7 cellular contexts compared by ENCODE assay signal in the genomic region with DNA sequence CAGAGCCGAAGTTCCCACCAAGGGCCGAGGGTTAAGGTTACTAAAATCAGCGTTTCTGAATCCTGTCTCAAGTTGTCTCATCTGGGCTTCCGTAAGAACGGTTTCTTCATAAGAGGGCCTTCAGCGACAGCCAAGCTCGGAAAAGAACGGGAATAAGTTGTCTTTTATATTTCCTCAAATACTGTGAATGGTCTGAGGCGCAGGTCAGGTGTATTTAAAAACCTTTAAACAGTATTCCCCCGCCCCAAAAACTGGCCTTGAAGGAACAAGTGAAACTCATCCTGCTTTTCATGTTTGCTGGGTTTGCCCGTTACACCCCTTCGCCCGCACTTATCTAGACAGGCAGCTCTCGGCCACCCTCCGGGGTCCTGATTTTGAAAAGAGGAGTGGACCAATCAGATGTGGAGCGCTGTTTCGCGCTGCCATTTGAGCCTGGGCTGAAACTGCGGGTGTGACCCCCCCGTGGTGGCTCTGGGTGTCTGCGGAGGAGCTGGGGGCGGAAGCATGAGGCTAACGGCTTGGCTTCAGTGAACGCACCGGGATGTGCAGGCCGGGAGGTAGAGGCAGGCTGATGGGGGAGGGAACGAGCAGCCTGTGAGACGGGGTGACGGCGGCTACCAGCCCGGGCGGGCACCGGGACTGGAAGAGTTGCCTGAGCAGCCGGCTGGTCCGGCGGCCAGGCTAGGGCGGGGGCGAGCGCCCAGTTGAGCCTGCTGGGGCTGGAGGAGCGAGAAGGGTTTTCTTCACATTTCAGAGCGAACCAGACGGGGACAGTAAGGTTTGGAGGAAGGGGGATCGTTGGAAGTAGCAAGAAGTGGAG. TPM values are rescaled to one million over a fixed set of nuclear protein-coding genes. Genes with fewer than 3 reads are reported as not detected.
A peak's percentile ranks its signal among the peaks of the same experiment; 100 is the strongest.
DNase-seq lines count a peak whose midpoint lies in the region; ATAC-seq, FAIRE-seq and TF ChIP-seq lines count a peak whose summit lies in the region.
"Not testable (repeated sequence)": the region's sequence is repeated elsewhere in the genome, so short reads cannot be mapped to it uniquely, and the experiment has no call there.

A gene with protein sequence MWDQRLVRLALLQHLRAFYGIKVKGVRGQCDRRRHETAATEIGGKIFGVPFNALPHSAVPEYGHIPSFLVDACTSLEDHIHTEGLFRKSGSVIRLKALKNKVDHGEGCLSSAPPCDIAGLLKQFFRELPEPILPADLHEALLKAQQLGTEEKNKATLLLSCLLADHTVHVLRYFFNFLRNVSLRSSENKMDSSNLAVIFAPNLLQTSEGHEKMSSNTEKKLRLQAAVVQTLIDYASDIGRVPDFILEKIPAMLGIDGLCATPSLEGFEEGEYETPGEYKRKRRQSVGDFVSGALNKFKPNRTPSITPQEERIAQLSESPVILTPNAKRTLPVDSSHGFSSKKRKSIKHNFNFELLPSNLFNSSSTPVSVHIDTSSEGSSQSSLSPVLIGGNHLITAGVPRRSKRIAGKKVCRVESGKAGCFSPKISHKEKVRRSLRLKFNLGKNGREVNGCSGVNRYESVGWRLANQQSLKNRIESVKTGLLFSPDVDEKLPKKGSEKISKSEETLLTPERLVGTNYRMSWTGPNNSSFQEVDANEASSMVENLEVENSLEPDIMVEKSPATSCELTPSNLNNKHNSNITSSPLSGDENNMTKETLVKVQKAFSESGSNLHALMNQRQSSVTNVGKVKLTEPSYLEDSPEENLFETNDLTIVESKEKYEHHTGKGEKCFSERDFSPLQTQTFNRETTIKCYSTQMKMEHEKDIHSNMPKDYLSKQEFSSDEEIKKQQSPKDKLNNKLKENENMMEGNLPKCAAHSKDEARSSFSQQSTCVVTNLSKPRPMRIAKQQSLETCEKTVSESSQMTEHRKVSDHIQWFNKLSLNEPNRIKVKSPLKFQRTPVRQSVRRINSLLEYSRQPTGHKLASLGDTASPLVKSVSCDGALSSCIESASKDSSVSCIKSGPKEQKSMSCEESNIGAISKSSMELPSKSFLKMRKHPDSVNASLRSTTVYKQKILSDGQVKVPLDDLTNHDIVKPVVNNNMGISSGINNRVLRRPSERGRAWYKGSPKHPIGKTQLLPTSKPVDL (plus strand): TSS at position 454 of the 820 bp plus-strand sequence. CDS start 708 bp downstream, outside the sequence.

- POLR2A ChIA-PET in HepG2 (lab: Yijun Ruan, JAX), result not testable (repeated sequence)

- not testable (repeated sequence) for H4K20me1 ChIP-seq in OCI-LY1 (ENCODE audit: insufficient read depth, low read length); HepG2 (ENCODE audit: insufficient read depth, low read length)

- peak; percentile 71 for DNase-seq in activated T-cell treated with anti-CD3 and anti-CD28 coated beads for 4 hours
- peak; percentile 91 for DNase-seq in endodermal cell
- DNase-seq in HepG2 (ENCODE audit: low spot score), result peak; percentile 87
- peak; percentile 64 to 81 for DNase-seq in stimulated activated CD4-positive, alpha-beta T cell treated with anti-CD3 and anti-CD28 coated beads, Interleukin-12 subunit alpha, Interleukin-12 subunit beta, amount 100 ng/mL, for 24 hours (ENCODE audit: low read depth in 2 of 2)

- H2AFZ ChIP-seq in OCI-LY1 (ENCODE audit: low read length); HepG2 (ENCODE audit: low read length): not testable (repeated sequence)

- H3K36me3 ChIP-seq in OCI-LY1 (ENCODE audit: insufficient read depth, low read length); endodermal cell (ENCODE audit: control insufficient read depth, insufficient read depth, low read length); HepG2 (replicated peaks in 1 of 2; ENCODE audit: control insufficient read depth in 1 of 2, insufficient read depth in 2 of 2, low read length in 2 of 2): not testable (repeated sequence)

- FAIRE-seq in HepG2 (lab: Jason Lieb, UNC), result peak; percentile 66

- H3K27me3 ChIP-seq in OCI-LY1 (ENCODE audit: insufficient read depth, low read length); endodermal cell (ENCODE audit: control insufficient read depth, insufficient read depth, low read length, poor library complexity, severe bottlenecking); HepG2 (ENCODE audit: control insufficient read depth in 1 of 2, insufficient read depth in 2 of 2, low read length in 2 of 2): not testable (repeated sequence)

- TF ChIP-seq CTCF in OCI-LY1 (IDR thresholded peaks at IDR 0.05; ENCODE audit: low read length); endodermal cell (conservative IDR thresholded peaks at IDR 0.05); HepG2 (CRISPR knock-in tag; IDR thresholded peaks at IDR 0.05): not testable (repeated sequence)

- CTCF ChIA-PET in HepG2 (lab: Yijun Ruan, JAX; ENCODE audit: low intra/inter-chr PET ratio, low total read pairs), result not testable (repeated sequence)

- not testable (repeated sequence) for H3K27me3 Mint-ChIP-seq in endodermal cell (ENCODE audit: insufficient read depth)

- not testable (repeated sequence) for TF ChIP-seq RAD21 in HepG2 (CRISPR knock-in tag; IDR thresholded peaks at IDR 0.05)

- peaks cover 20% of the 10 kb centered on the region for H3K4me1 ChIP-seq in OCI-LY1 (ENCODE audit: insufficient read depth, low read length, severe bottlenecking)
- not testable (repeated sequence) for H3K4me1 ChIP-seq in endodermal cell (ENCODE audit: control insufficient read depth, insufficient read depth, low read length); HepG2 (ENCODE audit: insufficient read depth, low read length)

- not testable (repeated sequence) for BruUV-seq in HepG2 (replicated peaks; lab: Mats Ljungman, UMichigan)

- not testable (repeated sequence) for TF ChIP-seq POLR2A in HepG2 (IDR thresholded peaks at IDR 0.05; ENCODE audit: insufficient read depth in 1 of 2, low read depth in 2 of 2, low read length in 2 of 2)

- WGBS in endodermal cell (ENCODE audit: insufficient coverage in 1 of 2, insufficient read length in 1 of 2), 2 experiments, result 0% methylated on average over 2 to 19 of the region's 43 CpGs
- 0% methylated on average over 19 of the region's 43 CpGs for WGBS in HepG2 (ENCODE audit: low lambda C conversion rate)

- in situ Hi-C loops in HepG2 (cut with HindIII; ENCODE audit: extremely low pct_ligation_motif_present, low pct_unique_long_range_greater_than_20kb), result not testable (repeated sequence)

- H3K4me3 ChIP-seq in OCI-LY1 (ENCODE audit: low read depth, low read length, poor library complexity, severe bottlenecking), result peak within 1 kb of the TSS; percentile 93
- H3K4me3 ChIP-seq in endodermal cell (ENCODE audit: low read length), result peak within 1 kb of the TSS; percentile 85
- H3K4me3 ChIP-seq in HepG2 (replicated peaks in 1 of 3; ENCODE audit: insufficient read depth in 1 of 3, low read depth in 2 of 3, low read length in 3 of 3), result peak within 1 kb of the TSS; percentile 68 to 81 (median 79)

- H3K27ac ChIP-seq in OCI-LY1 (ENCODE audit: low read depth, low read length, poor library complexity, severe bottlenecking) (peak within 1 kb of the TSS; percentile 76), endodermal cell (ENCODE audit: low read depth, low read length) (peak within 1 kb of the TSS; percentile 66), HepG2 (ENCODE audit: extremely low read length, insufficient read depth, low read length) (peak within 1 kb of the TSS; percentile 85)

- H3K36me3 Mint-ChIP-seq in endodermal cell (ENCODE audit: low read depth), result not testable (repeated sequence)

- H3K9me3 ChIP-seq in OCI-LY1 (ENCODE audit: low read length); endodermal cell (ENCODE audit: control insufficient read depth, low read length); HepG2 (ENCODE audit: low read length): not testable (repeated sequence)

- peaks cover 45% of the 10 kb centered on the region for H3K79me2 ChIP-seq in OCI-LY1 (ENCODE audit: insufficient read depth, low read length)
- peaks cover 36% of the 10 kb centered on the region for H3K79me2 ChIP-seq in HepG2 (ENCODE audit: insufficient read depth, low read length)

- H3K9me3 Mint-ChIP-seq in endodermal cell, result not testable (repeated sequence)

- intact Hi-C loops in HepG2 (cut with micrococcal nuclease; ENCODE audit: unreplicated experiment), result not testable (repeated sequence)

- H3K4me3 Mint-ChIP-seq in endodermal cell, result peak within 1 kb of the TSS; percentile 99

- not testable (repeated sequence) for H3K4me1 Mint-ChIP-seq in endodermal cell

- not testable (repeated sequence) for H3K9me2 ChIP-seq in OCI-LY1 (ENCODE audit: low read depth, low read length)

- H3K4me2 ChIP-seq in OCI-LY1 (ENCODE audit: low read length) (peak within 1 kb of the TSS; percentile 80), HepG2 (ENCODE audit: low read depth, low read length) (peak within 1 kb of the TSS; percentile 61)

- not testable (repeated sequence) for TF ChIP-seq EP300 in HepG2 (IDR thresholded peaks at IDR 0.05; ENCODE audit: low read depth in 2 of 2, low read length in 2 of 2); HepG2 (CRISPR knock-in tag; IDR thresholded peaks at IDR 0.05; ENCODE audit: borderline replicate concordance)

- not testable (repeated sequence) for H3F3A ChIP-seq in OCI-LY1 (ENCODE audit: insufficient read depth, low read length)

- ATAC-seq in GM18519 (IDR thresholded peaks at IDR 0.05; ENCODE audit: low FRiP score, unreplicated experiment) (peak; percentile 34), HG02852 (IDR thresholded peaks at IDR 0.05; ENCODE audit: unreplicated experiment) (peak; percentile 79), HepG2 (peak; percentile 92)

- H3K9ac ChIP-seq in OCI-LY1 (ENCODE audit: low read length), result peak within 1 kb of the TSS; percentile 99
- H3K9ac ChIP-seq in endodermal cell (ENCODE audit: extremely low read depth, low read length, poor library complexity, severe bottlenecking), result peak within 1 kb of the TSS; percentile 44
- peak within 1 kb of the TSS; percentile 77 for H3K9ac ChIP-seq in HepG2 (ENCODE audit: insufficient read depth, low read depth, low read length)

- H3K27ac Mint-ChIP-seq in endodermal cell, result peak within 1 kb of the TSS; percentile 98

RNA-seq across cellular contexts. Expression of the gene that starts here (rescaled TPM):
- total RNA-seq in endodermal cell, result 100 to 1,000 TPM in 1 of 2 donors, 10 to 100 TPM in 1; 61.0 to 107 TPM
- polyA plus RNA-seq in endodermal cell (2013, experiment 1 of 2), result 54.3 TPM
- 54.6 TPM for polyA plus RNA-seq in endodermal cell (2013, experiment 2 of 2)
- 46.3 and 59.2 TPM in 2 replicates for total RNA-seq in HepG2 (2016; rRNA removed; fragmentation: Illumina TruSeq; extraction: Trizol)
- total RNA-seq in HepG2 (2016; cell fraction: cytosol; rRNA removed; fragmentation: Illumina TruSeq; extraction: Trizol; ENCODE audit: low read depth), result 4.3 and 4.7 TPM in 2 replicates
- total RNA-seq in HepG2 (2016; cell fraction: insoluble cytoplasmic fraction; rRNA removed; fragmentation: Illumina TruSeq; extraction: Trizol), result 46.2 and 55.5 TPM in 2 replicates
- total RNA-seq in HepG2 (2016; cell fraction: membrane; rRNA removed; fragmentation: Illumina TruSeq; extraction: Trizol), result 20.2 and 22.3 TPM in 2 replicates
- 28.1 and 31.3 TPM in 2 replicates for total RNA-seq in HepG2 (2016; cell fraction: nucleus; rRNA removed; fragmentation: Illumina TruSeq; extraction: Trizol)
- polyA plus RNA-seq in HepG2 (2011; rRNA removed), result 3.2 and 5.1 TPM in 2 replicates
- 2.2 and 2.4 TPM in 2 replicates for polyA plus RNA-seq in HepG2 (2011; cell fraction: cytosol; rRNA removed)
- 2.3 and 3.1 TPM in 2 replicates for polyA plus RNA-seq in HepG2 (2011; cell fraction: nucleus; rRNA removed)
- 6.3 and 19.0 TPM in 2 replicates for polyA plus RNA-seq in HepG2 (2012)
- 3.1 and 3.6 TPM in 2 replicates for polyA plus RNA-seq in HepG2 (2016; cell fraction: cytosol; fragmentation: Illumina TruSeq; extraction: Trizol; ENCODE audit: low read depth)
- 40.3 and 47.6 TPM in 2 replicates for polyA plus RNA-seq in HepG2 (2016; cell fraction: insoluble cytoplasmic fraction; fragmentation: Illumina TruSeq; extraction: Trizol; ENCODE audit: low read depth)
- 8.8 and 10.2 TPM in 2 replicates for polyA plus RNA-seq in HepG2 (2016; cell fraction: membrane; fragmentation: Illumina TruSeq; extraction: Trizol; ENCODE audit: low read depth)
- 48.9 and 49.7 TPM in 2 replicates for polyA plus RNA-seq in HepG2 (2016; cell fraction: nucleus; fragmentation: Illumina TruSeq; extraction: Trizol; ENCODE audit: insufficient read depth, low read depth)
- 1.8 and 15.9 TPM in 2 replicates for polyA minus RNA-seq in HepG2 (2011; rRNA and poly(A)+ RNA removed; ENCODE audit: low replicate concordance)
- polyA minus RNA-seq in HepG2 (2011; cell fraction: cytosol; rRNA and poly(A)+ RNA removed), result 4.7 and 6.0 TPM in 2 replicates
- 12.3 and 16.1 TPM in 2 replicates for polyA minus RNA-seq in HepG2 (2011; cell fraction: nucleus; rRNA and poly(A)+ RNA removed)

Comparison
In these comparisons a context has a peak if more than half of its experiments do, and no peak if none do; other contexts are left out.
1. Peak in every context shown above with its lines: DNase-seq, ATAC-seq, H3K4me3 ChIP-seq and H3K27ac ChIP-seq.
2. ATAC-seq: peak in every context shown above with its lines; median percentile 92 in HepG2; 79 in HG02852; 34 in GM18519.
3. H3K9ac ChIP-seq: peak in every context shown above with its lines; median percentile 99 in OCI-LY1; 77 in HepG2; 44 in endodermal cell.